In the genomic region with DNA sequence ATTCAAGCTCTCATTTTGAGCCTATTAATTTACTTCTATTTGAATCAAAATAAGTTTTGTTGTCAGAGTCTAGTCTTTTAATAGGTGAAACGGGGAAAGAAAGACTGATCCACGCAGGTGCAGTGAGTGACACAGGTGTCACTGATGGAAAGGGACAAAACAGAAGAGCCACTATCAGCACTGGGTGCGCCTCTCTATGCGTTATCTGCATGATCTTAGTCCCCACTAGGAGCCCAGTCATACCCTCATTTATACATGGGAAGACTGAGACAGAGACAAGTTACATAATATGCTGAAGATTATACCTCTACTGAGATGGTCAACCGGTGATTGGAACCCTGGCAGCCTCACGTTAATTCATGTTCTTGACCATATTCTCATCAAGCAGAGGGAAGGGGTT, we compare ENCODE assay signal across 26 cellular contexts. TPM values are rescaled to one million over a fixed set of nuclear protein-coding genes. Genes with fewer than 3 reads are reported as not detected.
A peak's percentile ranks its signal among the peaks of the same experiment; 100 is the strongest.
DNase-seq lines count a peak whose midpoint lies in the region; ATAC-seq and TF ChIP-seq lines count a peak whose summit lies in the region.
"Had no signal": no experiment of that assay in that cellular context is flagged by ENCODE, and none has a peak within 500 bp of the region (broad histone marks: within the 10 kb centered on the region; RNA-seq: fewer than 3 reads in every experiment).

No MANE protein-coding gene starts in this region.

- CTCF ChIA-PET in SK-N-SH (lab: Yijun Ruan, JAX): interaction anchor here (0.5 to 1.5 kb wide), 2 partner anchors 165 to 499 kb away, joined by 3 to 6 read pairs; no protein-coding TSS in a partner anchor

- no peaks in the 10 kb centered on the region for H3K9me3 ChIP-seq in SK-N-SH
- no peaks in the 10 kb centered on the region for H3K9me3 ChIP-seq in OCI-LY1 (ENCODE audit: low read length)
- H3K9me3 ChIP-seq in esophagus muscularis mucosa: no peaks in the 10 kb centered on the region
- H3K9me3 ChIP-seq: BE2C, MG63, mucosa of descending colon, thyroid gland had no signal

- no peaks in the 10 kb centered on the region for H3K36me3 ChIP-seq in SK-N-SH (replicated peaks in 1 of 2; ENCODE audit: control insufficient read depth in 1 of 2, insufficient read depth in 2 of 2, low read length in 1 of 2)
- no peaks in the 10 kb centered on the region for H3K36me3 ChIP-seq in OCI-LY1 (ENCODE audit: insufficient read depth, low read length)
- H3K36me3 ChIP-seq in esophagus muscularis mucosa: no peaks in the 10 kb centered on the region
- H3K36me3 ChIP-seq: MG63, thyroid gland had no signal

- H3F3A ChIP-seq in SK-N-SH (replicated peaks; ENCODE audit: insufficient read depth): peaks cover 19% of the 10 kb centered on the region
- peaks cover 8% of the 10 kb centered on the region; the same call in 1 of the 2 replicates for H3F3A ChIP-seq in OCI-LY1 (ENCODE audit: insufficient read depth, low read length)

- H3K36me3 Mint-ChIP-seq in stimulated activated memory B cell treated with anti-CD40 and anti-IgM and Interleukin-4, amounts not matched to agents 10 μg/mL and 1 μg/mL and 100 μg/mL, for 72 hours: no peaks in the 10 kb centered on the region
- no peaks in the 10 kb centered on the region for H3K36me3 Mint-ChIP-seq in HFFc6 (ENCODE audit: low read depth)

- H4K20me1 ChIP-seq in SK-N-SH (ENCODE audit: insufficient read depth): peaks cover 54% of the 10 kb centered on the region
- H4K20me1 ChIP-seq in OCI-LY1 (ENCODE audit: insufficient read depth, low read length): no peaks in the 10 kb centered on the region

- intact Hi-C loops in esophagus muscularis mucosa (cut with DNase I): no loop called here

- H3K27ac Mint-ChIP-seq in stimulated activated memory B cell treated with anti-CD40 and anti-IgM and Interleukin-4, amounts not matched to agents 10 μg/mL and 1 μg/mL and 100 μg/mL, for 72 hours: peak overlapping the region; percentile 14
- H3K27ac Mint-ChIP-seq in HFFc6: no peak overlapping the region
- H3K27ac Mint-ChIP-seq: activated CD4-positive, alpha-beta memory T cell treated with anti-CD3 and anti-CD28 coated beads, Interleukin-2, amount 10 ng/mL, durations not matched to agents 7 days and 5 days had no signal

- H3K79me2 ChIP-seq in SK-N-SH (ENCODE audit: insufficient read depth): peaks cover 89% of the 10 kb centered on the region
- H3K79me2 ChIP-seq in OCI-LY1 (ENCODE audit: insufficient read depth, low read length): peaks cover 10% of the 10 kb centered on the region; the same call in 1 of the 2 replicates

- DNase-seq in SK-N-SH: no peak
- no peak for DNase-seq in esophagus muscularis mucosa (ENCODE audit: extremely low spot score)
- DNase-seq in HFFc6: no peak
- DNase-seq in AG08396 (ENCODE audit: low spot score): no peak
- DNase-seq: activated CD4-positive, alpha-beta memory T cell treated with anti-CD3 and anti-CD28 coated beads, Interleukin-2, amount 10 ng/mL, durations not matched to agents 7 days and 5 days; activated T-cell treated with anti-CD3 and anti-CD28 coated beads for 4 hours; amniotic stem cell; BE2C; caudate nucleus; dorsolateral prefrontal cortex; EL; GOT3; hippocampal formation; MG63; mucosa of descending colon; NCI-H146; NCI-H2171 treated with DMSO at 0.1 percent for 48 hours; NCI-H69; stimulated activated CD4-positive, alpha-beta T cell treated with anti-CD3 and anti-CD28 coated beads, Interleukin-2, amount 100 ng/mL, for 48 hours; stimulated activated naive CD4-positive, alpha-beta T cell; thyroid gland had no signal

- H2AFZ ChIP-seq in SK-N-SH (ENCODE audit: low read depth): no peak overlapping the region
- H2AFZ ChIP-seq in OCI-LY1 (ENCODE audit: low read length): no peak overlapping the region

- H3K4me1 Mint-ChIP-seq in stimulated activated memory B cell treated with anti-CD40 and anti-IgM and Interleukin-4, amounts not matched to agents 10 μg/mL and 1 μg/mL and 100 μg/mL, for 72 hours: peaks cover 56% of the 10 kb centered on the region
- H3K4me1 Mint-ChIP-seq in HFFc6 (ENCODE audit: low read depth): peaks cover 47% of the 10 kb centered on the region

- TF ChIP-seq CTCF in SK-N-SH (IDR thresholded peaks at IDR 0.05): no peak
- no peak for TF ChIP-seq CTCF in OCI-LY1 (IDR thresholded peaks at IDR 0.05; ENCODE audit: low read length)
- TF ChIP-seq CTCF in esophagus muscularis mucosa (IDR thresholded peaks at IDR 0.05): no peak
- TF ChIP-seq CTCF in HFFc6 (IDR thresholded peaks at IDR 0.05): no peak

- H3K4me3 Mint-ChIP-seq in stimulated activated memory B cell treated with anti-CD40 and anti-IgM and Interleukin-4, amounts not matched to agents 10 μg/mL and 1 μg/mL and 100 μg/mL, for 72 hours: no peak overlapping the region
- no peak overlapping the region for H3K4me3 Mint-ChIP-seq in HFFc6
- H3K4me3 Mint-ChIP-seq: activated CD4-positive, alpha-beta memory T cell treated with anti-CD3 and anti-CD28 coated beads, Interleukin-2, amount 10 ng/mL, durations not matched to agents 7 days and 5 days had no signal

- POLR2A ChIA-PET in SK-N-SH (lab: Yijun Ruan, JAX): no interaction called here

- TF ChIP-seq EP300 in SK-N-SH (IDR thresholded peaks at IDR 0.05; ENCODE audit: borderline replicate concordance in 1 of 2, low read depth in 1 of 2, low read length in 1 of 2): no peak
- TF ChIP-seq EP300 in esophagus muscularis mucosa (IDR thresholded peaks at IDR 0.05): no peak

- H3K9ac ChIP-seq in SK-N-SH (no peak overlapping the region), OCI-LY1 (ENCODE audit: low read length) (no peak overlapping the region)

- no peaks in the 10 kb centered on the region for H3K27me3 Mint-ChIP-seq in stimulated activated memory B cell treated with anti-CD40 and anti-IgM and Interleukin-4, amounts not matched to agents 10 μg/mL and 1 μg/mL and 100 μg/mL, for 72 hours
- no peaks in the 10 kb centered on the region for H3K27me3 Mint-ChIP-seq in HFFc6 (ENCODE audit: insufficient read depth)
- H3K27me3 Mint-ChIP-seq: activated CD4-positive, alpha-beta memory T cell treated with anti-CD3 and anti-CD28 coated beads, Interleukin-2, amount 10 ng/mL, durations not matched to agents 7 days and 5 days had no signal

- H3K9me2 ChIP-seq in SK-N-SH (no peaks in the 10 kb centered on the region), OCI-LY1 (ENCODE audit: low read depth, low read length) (no peaks in the 10 kb centered on the region)

- H3K27ac ChIP-seq in SK-N-SH (ENCODE audit: low read depth in 2 of 2, low read length in 1 of 2) (no peak overlapping the region), OCI-LY1 (ENCODE audit: low read depth, low read length, poor library complexity, severe bottlenecking) (peak overlapping the region; percentile 54), esophagus muscularis mucosa (replicated peaks in 1 of 4) (peak overlapping the region in 3 of 4 donors; percentile 95 to 98 (median 96))
- H3K27ac ChIP-seq: dorsolateral prefrontal cortex, thyroid gland had no signal

- 97% methylated on average over 6 of the region's 6 CpGs for WGBS in SK-N-SH (ENCODE audit: low lambda C conversion rate)
- 79% methylated on average over 6 of the region's 6 CpGs for WGBS in esophagus muscularis mucosa

- peaks cover 13 to 22% of the 10 kb centered on the region in 2 experiments for H3K4me1 ChIP-seq in SK-N-SH (ENCODE audit: control insufficient read depth in 1 of 2, insufficient read depth in 2 of 2, low read depth in 1 of 2, low read length in 1 of 2)
- H3K4me1 ChIP-seq in OCI-LY1 (ENCODE audit: insufficient read depth, low read length, severe bottlenecking): peaks cover 35% of the 10 kb centered on the region
- peaks cover 23 to 68% (median 63%) of the 10 kb centered on the region in 4 donors for H3K4me1 ChIP-seq in esophagus muscularis mucosa

- TF ChIP-seq POLR2A in esophagus muscularis mucosa (IDR thresholded peaks at IDR 0.05; ENCODE audit: low read depth): no peak

- H3K4me3 ChIP-seq in SK-N-SH (ENCODE audit: low read depth in 2 of 2, low read length in 1 of 2): no peak overlapping the region
- no peak overlapping the region for H3K4me3 ChIP-seq in OCI-LY1 (ENCODE audit: low read depth, low read length, poor library complexity, severe bottlenecking)
- no peak overlapping the region for H3K4me3 ChIP-seq in esophagus muscularis mucosa
- H3K4me3 ChIP-seq: MG63, mucosa of descending colon, skin epidermis, thyroid gland had no signal

- peak overlapping the region; percentile 3; the same call in 1 of the 2 replicates for H3K4me2 ChIP-seq in SK-N-SH
- H3K4me2 ChIP-seq in OCI-LY1 (ENCODE audit: low read length): peak overlapping the region; percentile 86; the same call in 1 of the 2 replicates

- no peaks in the 10 kb centered on the region for H3K9me3 Mint-ChIP-seq in stimulated activated memory B cell treated with anti-CD40 and anti-IgM and Interleukin-4, amounts not matched to agents 10 μg/mL and 1 μg/mL and 100 μg/mL, for 72 hours
- H3K9me3 Mint-ChIP-seq in HFFc6: no peaks in the 10 kb centered on the region
- H3K9me3 Mint-ChIP-seq: activated CD4-positive, alpha-beta memory T cell treated with anti-CD3 and anti-CD28 coated beads, Interleukin-2, amount 10 ng/mL, durations not matched to agents 7 days and 5 days had no signal

- no peak for ATAC-seq in SK-N-SH treated with all-trans-retinoic acid at 6 μM for 48 hours
- ATAC-seq in stimulated activated memory B cell treated with anti-CD40 and anti-IgM and Interleukin-4, amounts not matched to agents 10 μg/mL and 1 μg/mL and 100 μg/mL, for 72 hours: no peak
- no peak for ATAC-seq in HG02852 (IDR thresholded peaks at IDR 0.05; ENCODE audit: unreplicated experiment)
- ATAC-seq: mucosa of descending colon had no signal

- H3K27me3 ChIP-seq in SK-N-SH (ENCODE audit: insufficient read depth): no peaks in the 10 kb centered on the region
- H3K27me3 ChIP-seq in OCI-LY1 (ENCODE audit: insufficient read depth, low read length): no peaks in the 10 kb centered on the region
- H3K27me3 ChIP-seq in esophagus muscularis mucosa: no peaks in the 10 kb centered on the region
- H3K27me3 ChIP-seq: BE2C, MG63, thyroid gland had no signal

- TF ChIP-seq RAD21 in SK-N-SH (IDR thresholded peaks at IDR 0.05; ENCODE audit: low read length): no peak

TF ChIP-seq in SK-N-SH, 30 proteins besides CTCF, POLR2A, EP300 and RAD21 (continues in another document):
- TF ChIP-seq FOSL2 (IDR thresholded peaks at IDR 0.05; ENCODE audit: borderline replicate concordance, low read depth): no peak

TF ChIP-seq in SK-N-SH treated with all-trans-retinoic acid at 6 μM for 48 hours, 23 proteins besides CTCF, POLR2A, EP300 and RAD21 (continues in another document):
- no peak for TF ChIP-seq GLIS3 (CRISPR knock-in tag; IDR thresholded peaks at IDR 0.05)
- TF ChIP-seq CSDC2 (CRISPR knock-in tag; IDR thresholded peaks at IDR 0.05): no peak
- TF ChIP-seq ZFP30 (CRISPR knock-in tag; IDR thresholded peaks at IDR 0.05): no peak
- no peak for TF ChIP-seq ZNF8 (CRISPR knock-in tag; IDR thresholded peaks at IDR 0.05)
- no peak for TF ChIP-seq ZNF565 (CRISPR knock-in tag; conservative IDR thresholded peaks at IDR 0.05; ENCODE audit: low read depth)
- TF ChIP-seq OSR1 (CRISPR knock-in tag; IDR thresholded peaks at IDR 0.05): no peak
- no peak for TF ChIP-seq TCF4 (CRISPR knock-in tag; IDR thresholded peaks at IDR 0.05; ENCODE audit: borderline replicate concordance)

RNA-seq across cellular contexts. Expression of a gene that starts 3.4 kb away (rescaled TPM):
- 5.5 and 7.8 TPM in 2 replicates for polyA plus RNA-seq in SK-N-SH (2012; rRNA removed)
- polyA plus RNA-seq in SK-N-SH (2012; cell fraction: cytosol; rRNA removed): 6.8 and 7.0 TPM in 2 replicates
- 5.0 and 9.5 TPM in 2 replicates for polyA plus RNA-seq in SK-N-SH (2012; cell fraction: nucleus; rRNA removed)
- 10 to 100 TPM; 42.7 to 66.0 (median 53.1) TPM for total RNA-seq in esophagus muscularis mucosa
- 10 to 100 TPM; 11.3 to 13.9 (median 12.5) TPM for total RNA-seq in HFFc6 (2021; fragmentation: NEBNext Ultra II Directional; extraction: Animal tissue kit (Norgen Biotek cat#: 25700))

Comparison
In these comparisons a context has a peak if more than half of its experiments do, and no peak if none do; other contexts are left out.
1. H3K27ac ChIP-seq: peak in OCI-LY1 (single experiment) and esophagus muscularis mucosa (3 of 4); none in SK-N-SH (0 of 2).